Comparison of ENCODE assay signal across 10 cellular contexts in genomic region chr1:37557402-37557801, GRCh38. TPM values are rescaled to one million over a fixed set of nuclear protein-coding genes. Genes with fewer than 3 reads are reported as not detected.
A peak's percentile ranks its signal among the peaks of the same experiment; 100 is the strongest.
DNase-seq lines count a peak whose midpoint lies in the region; ATAC-seq and TF ChIP-seq lines count a peak whose summit lies in the region.
"Had no signal": no experiment of that assay in that cellular context is flagged by ENCODE, and none has a peak within 500 bp of the region (broad histone marks: within the 10 kb centered on the region; RNA-seq: fewer than 3 reads in every experiment).

No MANE protein-coding gene starts in this region.

- H3K27me3 ChIP-seq in GM23338 (ENCODE audit: insufficient read depth) (no peaks in the 10 kb centered on the region), rectal smooth muscle tissue (ENCODE audit: control insufficient read depth, insufficient read depth, low read length) (no peaks in the 10 kb centered on the region)

- peaks cover 14% of the 10 kb centered on the region for H3K79me2 ChIP-seq in GM23338 (replicated peaks; ENCODE audit: insufficient read depth)

- peaks cover 6% of the 10 kb centered on the region for H4K20me1 ChIP-seq in GM23338 (replicated peaks; ENCODE audit: insufficient read depth)

- H3K4me3 Mint-ChIP-seq in GM23338: peak overlapping the region; percentile 92
- H3K4me3 Mint-ChIP-seq: activated T-cell treated with anti-CD3 and anti-CD28 coated beads, Interleukin-2, amount 50 U/mL, for 4 hours had no signal

- TF ChIP-seq CTCF in GM23338 (conservative IDR thresholded peaks at IDR 0.05; ENCODE audit: low read depth in 2 of 2) (no peak), astrocyte of the spinal cord (IDR thresholded peaks at IDR 0.05; ENCODE audit: low read depth, low read length) (no peak), mucosa of descending colon (IDR thresholded peaks at IDR 0.05) (no peak)

- ATAC-seq in GM23338 (no peak), mucosa of descending colon (no peak)
- ATAC-seq: activated T-cell treated with anti-CD3 and anti-CD28 coated beads, Interleukin-2, amount 50 U/mL, for 4 hours had no signal

- H3K36me3 Mint-ChIP-seq in GM23338 (ENCODE audit: low read depth): peaks cover 8% of the 10 kb centered on the region

- H3K4me3 ChIP-seq in GM23338 (peak overlapping the region; percentile 63), astrocyte of the spinal cord (ENCODE audit: low read depth, low read length) (peak overlapping the region; percentile 52), iPS-18c (ENCODE audit: insufficient read depth, low read depth, low read length) (peak overlapping the region; percentile 37; the same call in 1 of the 2 replicates), rectal smooth muscle tissue (ENCODE audit: low read length) (peak overlapping the region; percentile 58), mucosa of descending colon (no peak overlapping the region)

- no peaks in the 10 kb centered on the region for H3F3A ChIP-seq in GM23338 (replicated peaks; ENCODE audit: low read depth)

- peaks cover 20% of the 10 kb centered on the region for H3K27me3 Mint-ChIP-seq in GM23338 (ENCODE audit: insufficient read depth, low read depth, poor library complexity)

- H3K9me3 ChIP-seq in iPS-18c (ENCODE audit: control insufficient read depth, insufficient read depth, low read length) (no peaks in the 10 kb centered on the region), mucosa of descending colon (no peaks in the 10 kb centered on the region)

- H3K36me3 ChIP-seq in GM23338 (ENCODE audit: insufficient read depth) (no peaks in the 10 kb centered on the region), rectal smooth muscle tissue (ENCODE audit: control insufficient read depth, insufficient read depth, low read length) (peaks cover 2% of the 10 kb centered on the region), mucosa of descending colon (ENCODE audit: low read depth) (no peaks in the 10 kb centered on the region)

- in situ Hi-C loops in astrocyte of the spinal cord (cut with HindIII; ENCODE audit: low sequenced_read_pairs): no loop called here

- peaks cover 6% of the 10 kb centered on the region; the same call in 2 of the 3 replicates for H3K9me3 Mint-ChIP-seq in GM23338
- H3K9me3 Mint-ChIP-seq: activated T-cell treated with anti-CD3 and anti-CD28 coated beads, Interleukin-2, amount 50 U/mL, for 4 hours had no signal

- peaks cover 5% of the 10 kb centered on the region; the same call in 1 of the 2 replicates for H3K9me2 ChIP-seq in GM23338 (ENCODE audit: insufficient read depth)

- intact Hi-C loops in mucosa of descending colon (cut with DNase I, micrococcal nuclease): no loop called here

- peak overlapping the region; percentile 84 for H3K4me2 ChIP-seq in GM23338

- peaks cover 27% of the 10 kb centered on the region for H3K4me1 Mint-ChIP-seq in GM23338

- H2AFZ ChIP-seq in GM23338: peak overlapping the region; percentile 94; the same call in 1 of the 2 replicates

- DNase-seq in GM23338 (ENCODE audit: low spot score): no peak
- no peak for DNase-seq in astrocyte of the spinal cord (ENCODE audit: low read depth, low spot score)
- no peak for DNase-seq in mucosa of descending colon
- no peak for DNase-seq in stimulated activated CD4-positive, alpha-beta T cell treated with anti-CD3 and anti-CD28 coated beads, Interleukin-2, amount 100 ng/mL, for 24 hours
- no peak for DNase-seq in NCI-H1105 (lab: John Stamatoyannopoulos, UW)
- no peak for DNase-seq in NCI-H187 (lab: John Stamatoyannopoulos, UW)
- DNase-seq: activated T-cell treated with anti-CD3 and anti-CD28 coated beads, Interleukin-2, amount 50 U/mL, for 4 hours had no signal

- H3K4me1 ChIP-seq in GM23338 (ENCODE audit: insufficient read depth) (peaks cover 10% of the 10 kb centered on the region; the same call in 1 of the 2 replicates), rectal smooth muscle tissue (ENCODE audit: control insufficient read depth, insufficient read depth, low read length) (peaks cover 21% of the 10 kb centered on the region), mucosa of descending colon (ENCODE audit: low read depth) (peaks cover 17% of the 10 kb centered on the region)

- no peak overlapping the region; the same call in 1 of the 2 replicates for H3K27ac Mint-ChIP-seq in GM23338

- no peak overlapping the region for H3K27ac ChIP-seq in GM23338 (ENCODE audit: low read depth)
- H3K27ac ChIP-seq in rectal smooth muscle tissue (ENCODE audit: low read depth, low read length): no peak overlapping the region

- H3K9ac ChIP-seq in rectal smooth muscle tissue (ENCODE audit: low read length): no peak overlapping the region

TF ChIP-seq in GM23338, 12 proteins besides CTCF, POLR2A, EP300 and RAD21:
- TF ChIP-seq NANOG (IDR thresholded peaks at IDR 0.05; ENCODE audit: borderline replicate concordance): no peak
- TF ChIP-seq STAT1 (IDR thresholded peaks at IDR 0.05; ENCODE audit: unreplicated experiment): no peak
- no peak for TF ChIP-seq POLR2AphosphoS5 (IDR thresholded peaks at IDR 0.05; ENCODE audit: low read depth)

RNA-seq across cellular contexts. Expression of gene DNALI1, which starts 0.7 kb away (rescaled TPM):
- 5.4 TPM in 2 replicates for total RNA-seq in GM23338 (2014; rRNA removed; shearing (Covaris generic))
- 21.6 and 25.6 TPM in 2 replicates for polyA plus RNA-seq in GM23338 (2016; fragmentation: Nextera tagmentation; extraction: Ambion mirVana)
- total RNA-seq in mucosa of descending colon: 1 to 10 TPM; 3.2 to 9.1 (median 3.6) TPM
- total RNA-seq: activated T-cell treated with anti-CD3 and anti-CD28 coated beads, Interleukin-2, amount 50 U/mL, for 4 hours; PC-3 had no signal

RNA-seq across cellular contexts. Expression of gene SNIP1, which starts 3.3 kb away (rescaled TPM):
- total RNA-seq in GM23338 (2014; rRNA removed; shearing (Covaris generic)): 11.4 and 13.3 TPM in 2 replicates
- polyA plus RNA-seq in GM23338 (2016; fragmentation: Nextera tagmentation; extraction: Ambion mirVana): 5.1 and 7.0 TPM in 2 replicates
- total RNA-seq in mucosa of descending colon: 10 to 100 TPM; 16.8 to 22.5 (median 21.3) TPM

RNA-seq across cellular contexts. Expression of gene GNL2, which starts 38.3 kb away (rescaled TPM):
- 66.1 and 78.4 TPM in 2 replicates for total RNA-seq in GM23338 (2014; rRNA removed; shearing (Covaris generic))
- 105 and 121 TPM in 2 replicates for polyA plus RNA-seq in GM23338 (2016; fragmentation: Nextera tagmentation; extraction: Ambion mirVana)
- total RNA-seq in mucosa of descending colon: 10 to 100 TPM; 31.2 to 38.4 (median 34.0) TPM

RNA-seq across cellular contexts. Expression of gene MEAF6, which starts 42.8 kb away (rescaled TPM):
- 58.9 and 64.5 TPM in 2 replicates for total RNA-seq in GM23338 (2014; rRNA removed; shearing (Covaris generic))
- polyA plus RNA-seq in GM23338 (2016; fragmentation: Nextera tagmentation; extraction: Ambion mirVana): 53.5 and 60.1 TPM in 2 replicates
- total RNA-seq in mucosa of descending colon: 10 to 100 TPM; 30.2 to 59.5 (median 35.4) TPM
